Comparison of ENCODE assay signal across 18 cellular contexts in genomic region chr2:159586034-159586433, GRCh38.
"Had no signal": no experiment of that assay in that cellular context is flagged by ENCODE, and none has a peak within 500 bp of the region (broad histone marks: within the 10 kb centered on the region; RNA-seq: fewer than 3 reads in every experiment).

No MANE protein-coding gene starts in this region.

- H3K36me3 ChIP-seq: ovary, right atrium auricular region had no signal

- H3K9me3 ChIP-seq: ovary, right atrium auricular region, testis, tibial nerve had no signal

- H3K4me3 ChIP-seq: hepatocyte, ovary, right atrium auricular region, testis, tibial nerve had no signal

- ATAC-seq: effector memory CD8-positive, alpha-beta T cell; left cardiac atrium; stimulated activated naive B cell treated with anti-CD40 and anti-IgM and Interleukin-4, amounts not matched to agents 10 μg/mL and 1 μg/mL and 100 μg/mL, for 72 hours; stimulated activated naive CD8-positive, alpha-beta T cell treated with anti-CD3 and anti-CD28 coated beads, Interleukin-15, amount 100 ng/mL, for 72 hours had no signal

- H3K27me3 ChIP-seq: hepatocyte, ovary, right atrium auricular region, testis, tibial nerve had no signal

- H3K27ac ChIP-seq: hepatocyte, ovary, right atrium auricular region, testis, tibial nerve had no signal

- H3K4me1 ChIP-seq: right atrium auricular region, testis, tibial nerve had no signal

- DNase-seq: effector memory CD8-positive, alpha-beta T cell; erythroblast; foreskin melanocyte; head of caudate nucleus; kidney; left cardiac atrium; mesendoderm; naive B cell; nucleus accumbens; ovary; stimulated activated CD4-positive, alpha-beta T cell treated with anti-CD3 and anti-CD28 coated beads, Interleukin-2, amount 100 ng/mL, for 24 hours; stimulated activated CD4-positive, alpha-beta T cell treated with anti-CD3 and anti-CD28 coated beads, Interleukin-4, amount 100 ng/mL, for 4 hours; stimulated activated naive B cell treated with anti-CD40 and anti-IgM and Interleukin-4, amounts not matched to agents 10 μg/mL and 1 μg/mL and 100 μg/mL, for 72 hours; stimulated activated naive CD8-positive, alpha-beta T cell treated with anti-CD3 and anti-CD28 coated beads, Interleukin-15, amount 100 ng/mL, for 72 hours; testis had no signal
